20 cellular contexts compared by ENCODE assay signal in the genomic region with DNA sequence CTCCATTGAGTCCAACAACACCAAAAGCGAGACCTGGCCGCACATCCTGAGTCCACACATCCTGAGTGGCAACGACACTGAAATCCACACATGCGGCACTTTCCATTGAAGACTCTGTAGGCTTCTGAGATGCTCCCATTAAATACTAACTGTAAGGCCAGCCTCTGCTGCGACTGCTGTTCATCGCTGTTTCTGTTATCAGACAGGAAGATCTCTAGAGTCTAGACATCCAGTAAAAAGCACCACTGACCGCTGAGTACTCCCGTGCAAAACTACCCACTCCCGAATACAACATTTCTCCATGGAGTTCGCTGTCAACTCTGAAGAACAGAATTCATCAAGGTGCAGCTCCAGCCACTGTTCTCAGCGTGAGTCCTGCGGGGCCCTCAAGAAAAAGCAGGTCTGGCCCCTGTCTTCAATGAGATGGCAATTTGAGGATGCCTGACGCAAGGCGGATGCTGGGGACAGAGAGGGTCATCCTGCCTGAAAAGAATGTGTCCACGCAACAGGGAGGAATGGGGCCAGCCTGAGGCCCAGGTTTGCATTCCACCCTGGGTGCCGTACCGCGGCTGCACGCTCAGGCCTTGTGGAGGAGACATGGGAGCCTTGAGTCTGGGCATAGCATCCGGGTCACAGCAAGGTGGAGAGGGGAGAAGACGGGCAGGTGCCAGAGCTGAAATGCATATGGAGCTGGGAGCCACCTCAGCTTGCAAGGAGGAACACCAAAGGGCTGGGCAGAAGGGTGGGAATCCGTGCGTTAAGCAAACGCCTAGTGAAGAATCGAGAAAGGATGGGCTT.
"Had no signal": no experiment of that assay in that cellular context is flagged by ENCODE, and none has a peak within 500 bp of the region (broad histone marks: within the 10 kb centered on the region; RNA-seq: fewer than 3 reads in every experiment).

No MANE protein-coding gene starts in this region.

- H3K4me3 Mint-ChIP-seq: dendritic cell treated with granulocyte-macrophage colony-stimulating factor and Interleukin-4, amounts not matched to agents 40 ng/mL and 50 ng/mL, for 4 days; stimulated activated memory B cell treated with anti-CD40 and anti-IgM and Interleukin-4, amounts not matched to agents 10 μg/mL and 1 μg/mL and 100 μg/mL, for 72 hours; stimulated activated naive CD8-positive, alpha-beta T cell treated with anti-CD3 and anti-CD28 coated beads, Interleukin-15, amount 100 ng/mL, for 72 hours had no signal

- H3K27ac ChIP-seq: foreskin keratinocyte, hepatocyte, ovary, spleen, thoracic aorta, transverse colon had no signal

- H2AFZ ChIP-seq: hepatocyte had no signal

- H3K27me3 Mint-ChIP-seq: dendritic cell treated with granulocyte-macrophage colony-stimulating factor and Interleukin-4, amounts not matched to agents 40 ng/mL and 50 ng/mL, for 4 days; naive thymus-derived CD4-positive, alpha-beta T cell; stimulated activated memory B cell treated with anti-CD40 and anti-IgM and Interleukin-4, amounts not matched to agents 10 μg/mL and 1 μg/mL and 100 μg/mL, for 72 hours; stimulated activated naive CD8-positive, alpha-beta T cell treated with anti-CD3 and anti-CD28 coated beads, Interleukin-15, amount 100 ng/mL, for 72 hours had no signal

- DNase-seq: cerebellar nuclear complex; erythroblast; foreskin keratinocyte; head of caudate nucleus; left colon; left ventricle myocardium superior; mesendoderm; naive thymus-derived CD4-positive, alpha-beta T cell; nucleus accumbens; ovary; stimulated activated CD4-positive, alpha-beta T cell treated with anti-CD3 and anti-CD28 coated beads, Interleukin-15, amount 100 ng/mL, for 24 hours; stimulated activated CD4-positive, alpha-beta T cell treated with anti-CD3 and anti-CD28 coated beads, Interleukin-1b, Interleukin-23, amount 100 ng/mL, for 48 hours; stimulated activated CD4-positive, alpha-beta T cell treated with anti-CD3 and anti-CD28 coated beads, Interleukin-4, amount 100 ng/mL, for 24 hours; stimulated activated naive CD8-positive, alpha-beta T cell treated with anti-CD3 and anti-CD28 coated beads, Interleukin-15, amount 100 ng/mL, for 72 hours; transverse colon had no signal

- H3K9me3 ChIP-seq: ovary, spleen, thoracic aorta, transverse colon had no signal

- H3K4me1 ChIP-seq: foreskin keratinocyte had no signal

- H3K36me3 ChIP-seq: ovary, transverse colon had no signal

- H3K27me3 ChIP-seq: foreskin keratinocyte, hepatocyte, ovary, spleen, transverse colon had no signal

- H3K4me3 ChIP-seq: hepatocyte, ovary, spleen, thoracic aorta, transverse colon had no signal

- H3K9me3 Mint-ChIP-seq: dendritic cell treated with granulocyte-macrophage colony-stimulating factor and Interleukin-4, amounts not matched to agents 40 ng/mL and 50 ng/mL, for 4 days; naive thymus-derived CD4-positive, alpha-beta T cell; stimulated activated memory B cell treated with anti-CD40 and anti-IgM and Interleukin-4, amounts not matched to agents 10 μg/mL and 1 μg/mL and 100 μg/mL, for 72 hours; stimulated activated naive CD8-positive, alpha-beta T cell treated with anti-CD3 and anti-CD28 coated beads, Interleukin-15, amount 100 ng/mL, for 72 hours had no signal

- H3K27ac Mint-ChIP-seq: dendritic cell treated with granulocyte-macrophage colony-stimulating factor and Interleukin-4, amounts not matched to agents 40 ng/mL and 50 ng/mL, for 4 days; stimulated activated memory B cell treated with anti-CD40 and anti-IgM and Interleukin-4, amounts not matched to agents 10 μg/mL and 1 μg/mL and 100 μg/mL, for 72 hours had no signal

- H3K4me2 ChIP-seq: hepatocyte had no signal
